8 cellular contexts compared by ENCODE assay signal in genomic region chr10:63491558-63492316, GRCh38. TPM values are rescaled to one million over a fixed set of nuclear protein-coding genes. Genes with fewer than 3 reads are reported as not detected.
DNase-seq lines count a peak whose midpoint lies in the region; ATAC-seq, FAIRE-seq and TF ChIP-seq lines count a peak whose summit lies in the region.

No MANE protein-coding gene starts in this region.

- H3K9me3 ChIP-seq in testis: no peaks in the 10 kb centered on the region

- WGBS in testis, 2 donors: 60 to 68% methylated on average over 8 of the region's 8 CpGs

- H3K27me3 ChIP-seq in brain microvascular endothelial cell (replicated peaks) (no peaks in the 10 kb centered on the region), testis (no peaks in the 10 kb centered on the region)

- DNase-seq in HTR-8/SVneo (ENCODE audit: insufficient read length, low spot score) (peak; percentile 50), brain microvascular endothelial cell (peak; percentile 66), left colon (no peak), testis (peak; percentile 30), T-helper 9 cell (no peak), OCI-M2 (lab: John Stamatoyannopoulos, UW; ENCODE audit: unreplicated experiment) (no peak), hypothalamus (lab: John Stamatoyannopoulos, UW) (no peak)
- DNase-seq in activated T-cell treated with anti-CD3 and anti-CD28 coated beads, Interleukin-2, amount 50 U/mL, for 4 hours: no peak

- H3K4me3 ChIP-seq in brain microvascular endothelial cell (ENCODE audit: low read depth, low read length) (no peak overlapping the region), testis (no peak overlapping the region)

- H3K27ac ChIP-seq in brain microvascular endothelial cell (peak overlapping the region; percentile 75), testis (peak overlapping the region in 1 of 2 donors; percentile 50)

- no peaks in the 10 kb centered on the region for H3K27me3 Mint-ChIP-seq in activated T-cell treated with anti-CD3 and anti-CD28 coated beads, Interleukin-2, amount 50 U/mL, for 4 hours (ENCODE audit: low read depth)

- TF ChIP-seq CTCF in brain microvascular endothelial cell (IDR thresholded peaks at IDR 0.05; ENCODE audit: low read depth, low read length, missing control alignments): no peak
- TF ChIP-seq CTCF in testis (IDR thresholded peaks at IDR 0.05): no peak

- H3K4me1 Mint-ChIP-seq in activated T-cell treated with anti-CD3 and anti-CD28 coated beads, Interleukin-2, amount 50 U/mL, for 4 hours (ENCODE audit: low read depth): peaks cover 12% of the 10 kb centered on the region

- H3K9me3 Mint-ChIP-seq in activated T-cell treated with anti-CD3 and anti-CD28 coated beads, Interleukin-2, amount 50 U/mL, for 4 hours: no peaks in the 10 kb centered on the region

- H3K4me3 Mint-ChIP-seq in activated T-cell treated with anti-CD3 and anti-CD28 coated beads, Interleukin-2, amount 50 U/mL, for 4 hours: no peak overlapping the region

- in situ Hi-C loops in brain microvascular endothelial cell (cut with HindIII; ENCODE audit: low pct_ligation_motif_present, low sequenced_read_pairs): no loop called here

- no peaks in the 10 kb centered on the region for H3K4me1 ChIP-seq in testis

- peaks cover 4% of the 10 kb centered on the region for H3K36me3 Mint-ChIP-seq in activated T-cell treated with anti-CD3 and anti-CD28 coated beads, Interleukin-2, amount 50 U/mL, for 4 hours (ENCODE audit: insufficient read depth)

- peak; percentile 29 for ATAC-seq in left colon
- ATAC-seq in activated T-cell treated with anti-CD3 and anti-CD28 coated beads, Interleukin-2, amount 50 U/mL, for 4 hours: no peak

- H3K36me3 ChIP-seq in brain microvascular endothelial cell (replicated peaks): no peaks in the 10 kb centered on the region
- H3K36me3 ChIP-seq in testis (ENCODE audit: low read depth, missing control alignments): no peaks in the 10 kb centered on the region

- intact Hi-C loops in left colon (cut with DNase I, micrococcal nuclease): no loop called here
- intact Hi-C loops in testis (cut with DNase I; ENCODE audit: low total_unique reads): no loop called here

- FAIRE-seq in HTR-8/SVneo (lab: Jason Lieb, UNC): no peak

- no peak for TF ChIP-seq POLR2A in testis (IDR thresholded peaks at IDR 0.05)

RNA-seq across cellular contexts. Expression of gene JMJD1C, which starts 26.0 kb away (rescaled TPM):
- 10 to 100 TPM; 56.1 to 75.0 TPM for total RNA-seq in left colon
- 100 to 1,000 TPM in 1 of 2 donors, 10 to 100 TPM in 1; 94.6 to 111 TPM for total RNA-seq in testis
- 29.7 TPM for polyA plus RNA-seq in testis (ENCODE audit: insufficient read depth, low read depth, low replicate concordance)
- 10 to 100 TPM; 40.2 to 50.1 (median 43.5) TPM for total RNA-seq in activated T-cell treated with anti-CD3 and anti-CD28 coated beads, Interleukin-2, amount 50 U/mL, for 4 hours

RNA-seq across cellular contexts. Expression of gene REEP3, which starts 29.5 kb away (rescaled TPM):
- total RNA-seq in left colon: 10 to 100 TPM; 44.8 to 56.4 TPM
- total RNA-seq in testis: 10 to 100 TPM; 18.4 to 20.3 TPM
- polyA plus RNA-seq in testis (ENCODE audit: insufficient read depth, low read depth, low replicate concordance): 45.2 TPM
- 10 to 100 TPM; 13.8 to 20.8 (median 15.0) TPM for total RNA-seq in activated T-cell treated with anti-CD3 and anti-CD28 coated beads, Interleukin-2, amount 50 U/mL, for 4 hours

Comparison
In these comparisons a context has a peak if more than half of its experiments do, and no peak if none do; other contexts are left out.
1. DNase-seq: peak in HTR-8/SVneo (single experiment), brain microvascular endothelial cell (single experiment) and testis (single experiment); none in left colon (0 of 2), activated T-cell treated with anti-CD3 and anti-CD28 coated beads, Interleukin-2, amount 50 U/mL, for 4 hours (single experiment), T-helper 9 cell (single experiment), OCI-M2 (single experiment) and hypothalamus (0 of 51).